Comparison of ENCODE assay signal across 4 cellular contexts in genomic region chr15:58045376-58045775, GRCh38. TPM values are rescaled to one million over a fixed set of nuclear protein-coding genes. Genes with fewer than 3 reads are reported as not detected.
"Had no signal": no experiment of that assay in that cellular context is flagged by ENCODE, and none has a peak within 500 bp of the region (broad histone marks: within the 10 kb centered on the region; RNA-seq: fewer than 3 reads in every experiment).

No MANE protein-coding gene starts in this region.

RNA-seq across cellular contexts. Expression of gene ALDH1A2, which starts 20.1 kb away (rescaled TPM):
- total RNA-seq: activated naive CD4-positive, alpha-beta T cell treated with anti-CD3 and anti-CD28 coated beads for 36 hours; activated naive CD4-positive, alpha-beta T cell treated with anti-CD3 and anti-CD28 coated beads, Interleukin-2, amount 50 U/mL, for 72 hours; activated T-helper 1 cell treated with anti-CD3 and anti-CD28 coated beads, Interleukin-12 subunit alpha, Interleukin-12 subunit beta, Interleukin-2, Interleukin-4 antibody, amounts not matched to agents 30 ng/mL and 10 ng/mL and 1 ng/mL, durations not matched to agents 14 hours and 24 hours and 36 hours; chondrocyte had no signal
